ENCODE assay signal across 8 cellular contexts in the genomic region with DNA sequence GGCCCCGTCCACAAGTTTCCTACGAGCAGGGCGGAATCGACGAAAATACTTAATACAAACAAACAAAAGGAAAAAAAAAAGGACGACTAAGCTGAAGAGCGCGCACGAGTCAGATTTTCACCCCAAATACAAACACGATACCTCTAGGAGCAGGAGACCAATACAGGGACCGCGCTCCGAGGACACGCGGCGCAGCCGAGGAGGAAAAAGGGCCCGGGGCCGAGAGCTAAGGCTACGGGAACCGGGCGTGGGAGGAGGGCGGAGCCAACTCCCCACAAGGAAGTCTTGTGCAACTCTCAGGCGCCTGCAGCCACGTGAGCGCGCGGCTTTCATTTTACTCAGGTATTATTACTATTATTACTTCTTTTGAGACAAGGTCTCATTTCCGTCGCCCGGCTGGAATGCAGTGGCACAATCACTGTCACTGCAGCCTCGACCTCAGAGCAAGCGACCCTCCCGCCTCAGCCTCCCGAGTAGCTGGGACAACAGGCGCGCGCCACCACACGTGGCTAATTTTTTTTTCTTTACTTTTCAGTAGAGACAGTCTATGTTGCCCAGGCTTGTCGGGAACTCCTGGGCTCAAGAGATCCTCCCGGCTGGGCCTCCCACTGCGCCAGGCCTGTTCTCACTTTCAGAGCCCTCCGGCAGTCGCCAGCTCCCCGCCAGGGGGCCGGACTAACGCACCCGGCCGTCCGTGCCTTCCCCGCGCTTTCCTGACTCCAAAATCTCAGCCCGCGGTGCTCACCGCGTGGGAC. TPM values are rescaled to one million over a fixed set of nuclear protein-coding genes. Genes with fewer than 3 reads are reported as not detected.
DNase-seq lines count a peak whose midpoint lies in the region; ATAC-seq, FAIRE-seq and TF ChIP-seq lines count a peak whose summit lies in the region.

No MANE protein-coding gene starts in this region.

- no peaks in the 10 kb centered on the region for H3K27me3 ChIP-seq in astrocyte (ENCODE audit: insufficient read depth, low read length)
- H3K27me3 ChIP-seq in hepatocyte, result no peaks in the 10 kb centered on the region

- FAIRE-seq in GM12891 (lab: Jason Lieb, UNC), result peak; percentile 79
- FAIRE-seq in astrocyte (lab: Jason Lieb, UNC), result no peak
- no peak for FAIRE-seq in D721Med (lab: Jason Lieb, UNC)

- H3K9me2 ChIP-seq in hepatocyte (replicated peaks; ENCODE audit: insufficient read depth), result no peaks in the 10 kb centered on the region

- H3K36me3 ChIP-seq in astrocyte (ENCODE audit: insufficient read depth, low read length), result peaks cover 1% of the 10 kb centered on the region
- no peaks in the 10 kb centered on the region for H3K36me3 ChIP-seq in hepatocyte (replicated peaks; ENCODE audit: insufficient read depth, low read depth)

- H3K27me3 Mint-ChIP-seq in astrocyte (ENCODE audit: low read depth, unreplicated experiment), result no peaks in the 10 kb centered on the region

- H3K27ac ChIP-seq in astrocyte (ENCODE audit: low read depth, low read length) (peak overlapping the region; percentile 98), hepatocyte (peak overlapping the region; percentile 97)

- peaks cover 11% of the 10 kb centered on the region for H3K4me1 ChIP-seq in astrocyte (ENCODE audit: insufficient read depth, low read length)
- H3K4me1 ChIP-seq in hepatocyte (ENCODE audit: insufficient read depth), result peaks cover 19% of the 10 kb centered on the region

- H3K4me2 ChIP-seq in astrocyte (ENCODE audit: low read length), result peak overlapping the region; percentile 98
- H3K4me2 ChIP-seq in hepatocyte, result peak overlapping the region; percentile 93

- peaks cover 15% of the 10 kb centered on the region for H3K4me1 Mint-ChIP-seq in astrocyte (ENCODE audit: low read depth, unreplicated experiment)

- under 1% methylated on average over 54 of the region's 56 CpGs for WGBS in hepatocyte (ENCODE audit: low lambda C conversion rate, missing lambda C conversion rate)

- DNase-seq in GM12891 (ENCODE audit: insufficient read length, low spot score) (peak; percentile 78), NCI-H1048 (lab: John Stamatoyannopoulos, UW) (peak; percentile 84), T-helper 2 cell (peak; percentile 67 to 94 (median 82)), astrocyte (ENCODE audit: low read depth) (peak; percentile 85), hepatocyte (ENCODE audit: low spot score) (peak; percentile 97), retinal pigment epithelial cell (ENCODE audit: low read depth) (peak; percentile 74), D721Med (ENCODE audit: insufficient read length, low spot score) (no peak)

- peaks cover 6% of the 10 kb centered on the region for H3K36me3 Mint-ChIP-seq in astrocyte (ENCODE audit: low read depth, unreplicated experiment)

- peak; percentile 51 for ATAC-seq in HG02610 (IDR thresholded peaks at IDR 0.05; ENCODE audit: unreplicated experiment)

- H3K4me3 ChIP-seq in astrocyte (ENCODE audit: insufficient read depth, low read depth, low read length) (peak overlapping the region; percentile 79), hepatocyte (peak overlapping the region; percentile 68), retinal pigment epithelial cell (ENCODE audit: low read length) (peak overlapping the region; percentile 72)

- H3K4me3 Mint-ChIP-seq in astrocyte (ENCODE audit: unreplicated experiment), result peak overlapping the region; percentile 97

- peak overlapping the region; percentile 99 for H3K27ac Mint-ChIP-seq in astrocyte (ENCODE audit: unreplicated experiment)

- TF ChIP-seq CTCF in astrocyte (IDR thresholded peaks at IDR 0.05; ENCODE audit: insufficient read depth, low read depth, low read length), result peak; percentile 12
- TF ChIP-seq CTCF in hepatocyte (IDR thresholded peaks at IDR 0.05; ENCODE audit: poor library complexity), result peak; percentile 28
- peak; percentile 57 for TF ChIP-seq CTCF in retinal pigment epithelial cell (conservative IDR thresholded peaks at IDR 0.05; ENCODE audit: low read depth, low read length)
- no peak for TF ChIP-seq CTCF in D721Med (IDR thresholded peaks at IDR 0.05; ENCODE audit: insufficient read depth, missing control alignments)

- TF ChIP-seq POLR2A in GM12891 (IDR thresholded peaks at IDR 0.05; ENCODE audit: low read depth, low read length), result peak; percentile 95

- H3K9me3 Mint-ChIP-seq in astrocyte (ENCODE audit: unreplicated experiment), result no peaks in the 10 kb centered on the region

- H2AFZ ChIP-seq in astrocyte (ENCODE audit: low read depth, low read length) (peak overlapping the region; percentile 32), hepatocyte (peak overlapping the region; percentile 21)

- H3K9ac ChIP-seq in astrocyte (ENCODE audit: low read length), result peak overlapping the region; percentile 93

- H4K20me1 ChIP-seq in astrocyte (ENCODE audit: insufficient read depth, low read length) (peaks cover 51% of the 10 kb centered on the region), hepatocyte (ENCODE audit: insufficient read depth, poor library complexity, severe bottlenecking) (peaks cover 47% of the 10 kb centered on the region)

- H3K9me3 ChIP-seq in astrocyte (ENCODE audit: insufficient read depth, low read depth, low read length) (no peaks in the 10 kb centered on the region), hepatocyte (ENCODE audit: low read depth) (no peaks in the 10 kb centered on the region)

- H3K79me2 ChIP-seq in astrocyte (ENCODE audit: insufficient read depth, low read length), result peaks cover 62% of the 10 kb centered on the region
- H3K79me2 ChIP-seq in hepatocyte, result peaks cover 51% of the 10 kb centered on the region

TF ChIP-seq in GM12891, 5 proteins besides CTCF, POLR2A, EP300 and RAD21:
- TF ChIP-seq SPI1 (IDR thresholded peaks at IDR 0.05; ENCODE audit: low read depth, low read length) (no peak), PAX5 (IDR thresholded peaks at IDR 0.05; ENCODE audit: insufficient read depth, low read length, severe bottlenecking) (no peak), POLR2AphosphoS5 (IDR thresholded peaks at IDR 0.05; ENCODE audit: low read depth, low read length) (peak; percentile 97), POU2F2 (IDR thresholded peaks at IDR 0.05; ENCODE audit: low read depth, low read length) (peak; percentile 5; the same call in 1 of the 2 replicates), TAF1 (IDR thresholded peaks at IDR 0.05; ENCODE audit: low read depth, low read length) (peak; percentile 84)

RNA-seq across cellular contexts. Expression of gene HNRNPF, which starts 1.2 kb away (rescaled TPM):
- polyA plus RNA-seq in GM12891 (2012; ENCODE audit: low read depth, missing spikeins), result 143 TPM
- 143 and 151 TPM in 2 replicates for total RNA-seq in astrocyte
- total RNA-seq in hepatocyte, result 186 and 217 TPM in 2 replicates
- 117 and 134 TPM in 2 replicates for polyA plus RNA-seq in hepatocyte

RNA-seq across cellular contexts. Expression of gene ZNF487, which starts 29.2 kb away (rescaled TPM):
- polyA plus RNA-seq in GM12891 (2012; ENCODE audit: low read depth, missing spikeins), result 0.83 TPM
- total RNA-seq in astrocyte (2.6 and 2.8 TPM in 2 replicates), hepatocyte (8.1 and 9.3 TPM in 2 replicates)
- 5.6 and 8.9 TPM in 2 replicates for polyA plus RNA-seq in hepatocyte

RNA-seq across cellular contexts. Expression of gene FXYD4, which starts 36.3 kb away (rescaled TPM):
- not detected for polyA plus RNA-seq in GM12891 (2012; ENCODE audit: low read depth, missing spikeins)
- total RNA-seq in astrocyte (not detected in 2 replicates), hepatocyte (0.80 TPM in 1 of 2 replicates, not detected in the other)
- polyA plus RNA-seq in hepatocyte, result 0.19 and 4.8 TPM in 2 replicates
